18 cellular contexts compared by ENCODE assay signal in genomic region chr18:52435301-52435700, GRCh38.
"Had no signal": no experiment of that assay in that cellular context is flagged by ENCODE, and none has a peak within 500 bp of the region (broad histone marks: within the 10 kb centered on the region; RNA-seq: fewer than 3 reads in every experiment).

No MANE protein-coding gene starts in this region.

- FAIRE-seq: colon, keratinocyte, small intestine had no signal

- H3K4me1 ChIP-seq: foreskin keratinocyte, left ventricle myocardium inferior had no signal

- H3K9me3 ChIP-seq: left ventricle myocardium inferior, ovary had no signal

- H3K27ac ChIP-seq: foreskin keratinocyte, left ventricle myocardium inferior, ovary had no signal

- H3K36me3 ChIP-seq: left ventricle myocardium inferior, ovary had no signal

- DNase-seq: foreskin keratinocyte; immature natural killer cell; left cardiac atrium; left ventricle myocardium inferior; mesenchymal stem cell; naive B cell; nucleus accumbens; ovary; right cardiac atrium; small intestine; stimulated activated CD4-positive, alpha-beta T cell treated with anti-CD3 and anti-CD28 coated beads, Interleukin-12 subunit alpha, Interleukin-12 subunit beta, amount 100 ng/mL, for 4 hours; stimulated activated naive CD4-positive, alpha-beta T cell treated with Interleukin-2 at 50 U/mL for 16 hours; trophoblast cell had no signal

- H3K9me3 Mint-ChIP-seq: dendritic cell treated with granulocyte-macrophage colony-stimulating factor and Interleukin-4, amounts not matched to agents 40 ng/mL and 50 ng/mL, for 4 days; nephron had no signal

- H3K27me3 ChIP-seq: foreskin keratinocyte, ovary had no signal

- H3K4me3 ChIP-seq: left ventricle myocardium inferior, lung, ovary had no signal

- ATAC-seq: foreskin keratinocyte, left cardiac atrium, right cardiac atrium had no signal

- H3K4me1 Mint-ChIP-seq: immature natural killer cell, naive B cell, nephron had no signal

- H3K36me3 Mint-ChIP-seq: immature natural killer cell, naive B cell had no signal

- H3K4me3 Mint-ChIP-seq: dendritic cell treated with granulocyte-macrophage colony-stimulating factor and Interleukin-4, amounts not matched to agents 40 ng/mL and 50 ng/mL, for 4 days; immature natural killer cell; naive B cell; nephron had no signal

- H3K27me3 Mint-ChIP-seq: dendritic cell treated with granulocyte-macrophage colony-stimulating factor and Interleukin-4, amounts not matched to agents 40 ng/mL and 50 ng/mL, for 4 days; naive B cell had no signal

- H3K27ac Mint-ChIP-seq: dendritic cell treated with granulocyte-macrophage colony-stimulating factor and Interleukin-4, amounts not matched to agents 40 ng/mL and 50 ng/mL, for 4 days; immature natural killer cell; naive B cell; nephron had no signal
